2 cellular contexts compared by ENCODE assay signal in the genomic region with DNA sequence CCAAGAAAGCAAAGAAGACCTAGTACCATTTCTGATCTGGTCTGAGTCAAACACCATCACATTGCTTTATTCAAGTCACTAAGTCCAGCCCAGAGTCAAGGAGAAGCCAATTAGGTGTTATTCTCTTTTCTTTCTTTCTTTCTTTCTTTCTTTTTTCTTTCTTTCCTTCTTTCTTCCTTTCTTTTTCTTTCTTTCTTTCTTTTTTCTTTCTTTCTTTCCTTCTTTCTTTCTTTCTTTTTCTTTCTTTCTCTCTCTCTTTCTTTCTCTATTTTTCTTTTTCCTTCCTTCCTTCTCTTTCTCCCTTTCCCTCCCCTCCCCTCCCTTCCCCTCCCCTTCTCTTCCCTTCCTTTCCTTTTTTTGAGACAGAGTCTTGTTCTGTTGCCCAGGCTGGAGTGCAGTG. TPM values are rescaled to one million over a fixed set of nuclear protein-coding genes. Genes with fewer than 3 reads are reported as not detected.
"Had no signal": no experiment of that assay in that cellular context is flagged by ENCODE, and none has a peak within 500 bp of the region (broad histone marks: within the 10 kb centered on the region; RNA-seq: fewer than 3 reads in every experiment).

No MANE protein-coding gene starts in this region.

RNA-seq across cellular contexts. Expression of gene NWD1, which starts 8.8 kb away (rescaled TPM):
- total RNA-seq: LHCN-M2, M059J had no signal
